Comparison of ENCODE assay signal across 20 cellular contexts in genomic region chr13:46334423-46334822, GRCh38. TPM values are rescaled to one million over a fixed set of nuclear protein-coding genes. Genes with fewer than 3 reads are reported as not detected.
DNase-seq lines count a peak whose midpoint lies in the region; ATAC-seq and TF ChIP-seq lines count a peak whose summit lies in the region.
"Had no signal": no experiment of that assay in that cellular context is flagged by ENCODE, and none has a peak within 500 bp of the region (broad histone marks: within the 10 kb centered on the region; RNA-seq: fewer than 3 reads in every experiment).

No MANE protein-coding gene starts in this region.

- peaks cover 3% of the 10 kb centered on the region for H3K9me3 Mint-ChIP-seq in activated T-cell treated with anti-CD3 and anti-CD28 coated beads, Interleukin-2, amount 50 U/mL, for 24 hours
- H3K9me3 Mint-ChIP-seq in memory B cell = peaks cover 5% of the 10 kb centered on the region

- no peak for DNase-seq in activated T-cell treated with anti-CD3 and anti-CD28 coated beads, Interleukin-2, amount 50 U/mL, for 24 hours
- no peak for DNase-seq in activated T-cell treated with anti-CD3 and anti-CD28 coated beads, Interleukin-2, amount 50 U/mL, for 48 hours
- DNase-seq in memory B cell (ENCODE audit: low spot score in 2 of 2) (no peak), NCI-H187 treated with DMSO at 0.1 percent for 48 hours (lab: John Stamatoyannopoulos, UW) (no peak)
- DNase-seq: ACHN, AML-193, Caco-2, EL, H9, NCI-H1417, NCI-H1930, NCI-H2171, NCI-H446 treated with DMSO at 0.1 percent for 48 hours, PC-9 had no signal

- peaks cover 13% of the 10 kb centered on the region for H3K79me2 ChIP-seq in OCI-LY3 (ENCODE audit: low read length)

- H4K20me1 ChIP-seq in OCI-LY3 (ENCODE audit: insufficient read depth, low read length) = peaks cover 17% of the 10 kb centered on the region

- no peaks in the 10 kb centered on the region for H3K27me3 Mint-ChIP-seq in activated T-cell treated with anti-CD3 and anti-CD28 coated beads, Interleukin-2, amount 50 U/mL, for 24 hours
- no peaks in the 10 kb centered on the region for H3K27me3 Mint-ChIP-seq in memory B cell

- H3K27ac ChIP-seq in KOPT-K1 (ENCODE audit: low read depth, low read length, poor library complexity, severe bottlenecking) (peak overlapping the region; percentile 100), OCI-LY3 (ENCODE audit: low read length) (peak overlapping the region; percentile 46), gastroesophageal sphincter (no peak overlapping the region)
- H3K27ac ChIP-seq: PC-9, SJSA1 had no signal

- H3K4me3 Mint-ChIP-seq in activated T-cell treated with anti-CD3 and anti-CD28 coated beads, Interleukin-2, amount 50 U/mL, for 24 hours = no peak overlapping the region
- H3K4me3 Mint-ChIP-seq in memory B cell = no peak overlapping the region
- H3K4me3 Mint-ChIP-seq: H9 had no signal

- ATAC-seq in memory B cell (ENCODE audit: low read depth) = no peak
- ATAC-seq in GM21528 (IDR thresholded peaks at IDR 0.05; ENCODE audit: low FRiP score, unreplicated experiment) = no peak
- no peak for ATAC-seq in gastroesophageal sphincter

- H3K4me2 ChIP-seq in OCI-LY3 (ENCODE audit: low read length) = peak overlapping the region; percentile 36
- H3K4me2 ChIP-seq: PC-9 had no signal

- H3K4me1 ChIP-seq in OCI-LY3 (ENCODE audit: low read length) (peaks cover 47% of the 10 kb centered on the region), gastroesophageal sphincter (no peaks in the 10 kb centered on the region)

- peaks cover 55% of the 10 kb centered on the region for H3K4me1 Mint-ChIP-seq in activated T-cell treated with anti-CD3 and anti-CD28 coated beads, Interleukin-2, amount 50 U/mL, for 24 hours (ENCODE audit: low read depth)
- H3K4me1 Mint-ChIP-seq in memory B cell = peaks cover 32% of the 10 kb centered on the region
- H3K4me1 Mint-ChIP-seq: H9 had no signal

- 62 to 80% methylated on average over 2 to 4 of the region's 4 CpGs for WGBS in gastroesophageal sphincter (ENCODE audit: low coverage in 1 of 2), 2 donors

- TF ChIP-seq CTCF in OCI-LY3 (IDR thresholded peaks at IDR 0.05; ENCODE audit: low read depth, low read length) (no peak), gastroesophageal sphincter (IDR thresholded peaks at IDR 0.05) (no peak)

- no peaks in the 10 kb centered on the region for H3K27me3 ChIP-seq in OCI-LY3 (ENCODE audit: low read depth, low read length)
- no peaks in the 10 kb centered on the region for H3K27me3 ChIP-seq in gastroesophageal sphincter
- H3K27me3 ChIP-seq: SJSA1 had no signal

- no peaks in the 10 kb centered on the region for H3K36me3 ChIP-seq in KOPT-K1 (ENCODE audit: insufficient read depth, low read length)
- H3K36me3 ChIP-seq in OCI-LY3 (replicated peaks; ENCODE audit: low read depth, low read length) = peaks cover 45% of the 10 kb centered on the region
- no peaks in the 10 kb centered on the region for H3K36me3 ChIP-seq in gastroesophageal sphincter
- H3K36me3 ChIP-seq: SJSA1 had no signal

- no peak overlapping the region for H3K4me3 ChIP-seq in OCI-LY3 (ENCODE audit: low read length)
- no peak overlapping the region for H3K4me3 ChIP-seq in gastroesophageal sphincter
- H3K4me3 ChIP-seq: PC-9, SJSA1 had no signal

- TF ChIP-seq POLR2A in gastroesophageal sphincter (IDR thresholded peaks at IDR 0.05) = no peak

- H3K27ac Mint-ChIP-seq in activated T-cell treated with anti-CD3 and anti-CD28 coated beads, Interleukin-2, amount 50 U/mL, for 24 hours = peak overlapping the region; percentile 38
- H3K27ac Mint-ChIP-seq in memory B cell = peak overlapping the region; percentile 9

- no peaks in the 10 kb centered on the region for H3K36me3 Mint-ChIP-seq in activated T-cell treated with anti-CD3 and anti-CD28 coated beads, Interleukin-2, amount 50 U/mL, for 24 hours (ENCODE audit: low read depth)
- H3K36me3 Mint-ChIP-seq in memory B cell = peaks cover 12% of the 10 kb centered on the region

- H3K9ac ChIP-seq in OCI-LY3 (ENCODE audit: low read length) = no peak overlapping the region

- H2AFZ ChIP-seq in OCI-LY3 (ENCODE audit: low read depth, low read length) = no peak overlapping the region
- H2AFZ ChIP-seq: PC-9 had no signal

- peaks cover 9% of the 10 kb centered on the region for H3K9me3 ChIP-seq in KOPT-K1 (ENCODE audit: insufficient read depth, low read length, poor library complexity, severe bottlenecking)
- H3K9me3 ChIP-seq in OCI-LY3 (ENCODE audit: insufficient read depth, low read length) = peaks cover 4% of the 10 kb centered on the region; the same call in 1 of the 2 replicates
- peaks cover 0 to 8% (median 0%) of the 10 kb centered on the region in 3 donors for H3K9me3 ChIP-seq in gastroesophageal sphincter
- H3K9me3 ChIP-seq: Caco-2, SJSA1 had no signal

- no peak for TF ChIP-seq EP300 in gastroesophageal sphincter (IDR thresholded peaks at IDR 0.05)

RNA-seq across cellular contexts. Expression of gene RUBCNL, which starts 52.6 kb away (rescaled TPM):
- total RNA-seq in gastroesophageal sphincter = 1 to 10 TPM; 1.5 to 6.8 (median 2.9) TPM
- total RNA-seq: HT-29 had no signal

Comparison
In these comparisons a context has a peak if more than half of its experiments do, and no peak if none do; other contexts are left out.
1. H3K27ac ChIP-seq: peak in KOPT-K1 (single experiment) and OCI-LY3 (single experiment); none in gastroesophageal sphincter (0 of 4).